In the genomic region with DNA sequence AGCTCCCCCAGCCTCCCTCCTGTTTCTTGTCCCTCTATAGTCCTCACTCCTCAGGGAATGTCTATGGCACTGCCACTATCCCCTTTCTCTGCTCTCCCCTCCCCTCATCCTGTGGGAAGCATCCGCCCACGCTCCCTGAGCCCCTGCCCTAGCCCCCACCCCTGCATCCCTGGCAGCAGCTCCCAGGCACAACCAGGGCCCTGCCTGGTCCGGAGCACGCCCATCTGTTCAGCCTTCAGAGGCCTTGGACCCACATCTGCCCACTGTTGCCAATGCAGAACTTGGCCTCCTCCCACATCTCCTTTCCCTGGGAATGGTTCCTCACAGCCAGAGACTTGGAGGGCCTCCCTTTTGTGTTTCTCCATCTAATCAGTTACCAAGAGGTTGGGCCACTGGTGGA, we compare ENCODE assay signal across 28 cellular contexts. TPM values are rescaled to one million over a fixed set of nuclear protein-coding genes. Genes with fewer than 3 reads are reported as not detected.
"Had no signal": no experiment of that assay in that cellular context is flagged by ENCODE, and none has a peak within 500 bp of the region (broad histone marks: within the 10 kb centered on the region; RNA-seq: fewer than 3 reads in every experiment).

No MANE protein-coding gene starts in this region.

- H3K36me3 ChIP-seq: breast epithelium, esophagus muscularis mucosa, ovary, prostate gland, suprapubic skin, tibial artery, upper lobe of right lung had no signal

- H3K4me1 ChIP-seq: breast epithelium, esophagus muscularis mucosa, foreskin keratinocyte, prostate gland, suprapubic skin, tibial artery, upper lobe of right lung had no signal

- H3K27ac ChIP-seq: breast epithelium, esophagus muscularis mucosa, foreskin keratinocyte, ovary, prostate gland, skin epidermis, suprapubic skin, tibial artery, upper lobe of right lung had no signal

- DNase-seq: activated CD4-positive, alpha-beta T cell treated with anti-CD3 and anti-CD28 coated beads for 36 hours; activated CD4-positive, alpha-beta T cell treated with anti-CD3 and anti-CD28 coated beads, Interleukin-2, amount 50 U/mL, for 48 hours; activated CD4-positive, CD25-positive, alpha-beta regulatory T cell; activated CD8-positive, alpha-beta memory T cell treated with anti-CD3 and anti-CD28 coated beads for 24 hours; activated effector memory CD4-positive, alpha-beta T cell treated with anti-CD3 and anti-CD28 coated beads, Interleukin-2, amount 50 U/mL, for 16 hours; activated naive CD4-positive, alpha-beta T cell treated with anti-CD3 and anti-CD28 coated beads for 36 hours; amygdala; central memory CD4-positive, alpha-beta T cell; effector CD4-positive, alpha-beta T cell; foreskin keratinocyte; islet precursor cell; left cardiac atrium; left ventricle myocardium superior; mucosa of descending colon; ovary; retina; stimulated activated CD4-positive, alpha-beta T cell treated with anti-CD3 and anti-CD28 coated beads, Interleukin-4, amount 100 ng/mL, for 24 hours; T-cell; tibial artery; upper lobe of right lung had no signal

- H3K4me3 ChIP-seq: breast epithelium, esophagus muscularis mucosa, mucosa of descending colon, ovary, prostate gland, skin epidermis, suprapubic skin, tibial artery, upper lobe of right lung had no signal

- ATAC-seq: activated CD4-positive, alpha-beta T cell treated with anti-CD3 and anti-CD28 coated beads for 36 hours; foreskin keratinocyte; left cardiac atrium; left ventricle myocardium superior; mucosa of descending colon; sciatic nerve; stimulated activated memory B cell treated with anti-CD40 and anti-IgM and Interleukin-4, amounts not matched to agents 10 μg/mL and 1 μg/mL and 100 μg/mL, for 72 hours; T-cell; upper lobe of right lung had no signal

- H3K27me3 ChIP-seq: esophagus muscularis mucosa, ovary, suprapubic skin, upper lobe of right lung had no signal

- H3K9me3 ChIP-seq: breast epithelium, esophagus muscularis mucosa, mucosa of descending colon, ovary, prostate gland, suprapubic skin, tibial artery, upper lobe of right lung had no signal

RNA-seq across cellular contexts. Expression of gene RAMP3, which starts 25.7 kb away (rescaled TPM):
- total RNA-seq: activated CD4-positive, alpha-beta T cell treated with anti-CD3 and anti-CD28 coated beads for 36 hours; activated naive CD4-positive, alpha-beta T cell treated with anti-CD3 and anti-CD28 coated beads for 36 hours; foreskin keratinocyte; myocyte had no signal
- polyA plus RNA-seq: foreskin keratinocyte had no signal
